In the genomic region with DNA sequence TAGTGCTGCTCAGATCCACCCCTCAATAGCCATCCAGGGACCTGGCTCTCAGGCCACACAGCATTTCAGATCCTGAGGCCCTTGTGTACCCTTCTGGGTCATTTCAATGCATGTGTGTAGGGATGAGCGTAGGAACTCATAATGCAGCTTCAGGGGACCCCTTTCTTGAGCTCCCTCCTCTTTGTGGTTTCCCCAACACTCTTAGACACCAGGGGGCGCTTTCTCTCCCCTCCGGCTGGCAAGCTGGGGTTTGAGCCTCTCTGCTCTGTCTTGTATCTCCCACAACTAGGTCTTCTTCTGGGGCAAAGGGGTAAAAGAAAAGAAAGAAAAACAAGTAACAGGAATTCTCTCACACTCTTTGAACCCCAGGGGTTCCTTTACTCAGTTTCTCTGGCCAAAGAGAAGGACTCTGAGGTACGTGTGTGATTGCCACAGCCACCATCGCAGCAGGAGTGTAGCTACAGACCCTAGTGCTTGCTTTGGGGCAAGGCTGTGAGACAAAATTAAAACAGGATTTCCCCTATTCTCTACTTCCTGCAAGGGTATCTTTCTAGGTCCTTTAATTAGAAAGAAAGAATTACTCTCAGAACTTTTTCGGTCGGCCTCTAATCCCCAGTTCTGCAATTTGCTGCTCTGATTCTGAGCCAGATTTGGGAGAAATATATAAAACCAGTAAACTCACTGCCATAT, we compare ENCODE assay signal across 9 cellular contexts. TPM values are rescaled to one million over a fixed set of nuclear protein-coding genes. Genes with fewer than 3 reads are reported as not detected.
DNase-seq lines count a peak whose midpoint lies in the region; ATAC-seq and TF ChIP-seq lines count a peak whose summit lies in the region.
"Had no signal": no experiment of that assay in that cellular context is flagged by ENCODE, and none has a peak within 500 bp of the region (broad histone marks: within the 10 kb centered on the region; RNA-seq: fewer than 3 reads in every experiment).

No MANE protein-coding gene starts in this region.

- no peak for TF ChIP-seq POLR2A in heart left ventricle (IDR thresholded peaks at IDR 0.05)

- CTCF ChIA-PET in CD4-positive, alpha-beta memory T cell (lab: Charles Lee; ENCODE audit: partially characterized antibody) = interaction anchor here (0.7 to 5.7 kb wide), 5 partner anchors 11 to 315 kb away, joined by 3 to 48 read pairs (median 4); no protein-coding TSS in a partner anchor

- WGBS in heart left ventricle, 4 donors = 60 to 69% (median 65%) methylated on average over 7 of the region's 7 CpGs

- peak in 4 of 5 donors; percentile 5 to 11 (median 7) for DNase-seq in CD4-positive, alpha-beta memory T cell
- DNase-seq in NCI-H774 (lab: John Stamatoyannopoulos, UW) (peak; percentile 23), heart left ventricle (peak in 4 of 5 donors; percentile 56 to 70 (median 61)), retinal pigment epithelial cell (ENCODE audit: low read depth) (no peak)
- DNase-seq in activated T-cell treated with anti-CD3 and anti-CD28 coated beads, Interleukin-2, amount 50 U/mL, for 4 hours = peak; percentile 16

- no peaks in the 10 kb centered on the region for H3K4me1 Mint-ChIP-seq in CD4-positive, alpha-beta memory T cell
- H3K4me1 Mint-ChIP-seq in activated T-cell treated with anti-CD3 and anti-CD28 coated beads, Interleukin-2, amount 50 U/mL, for 4 hours (ENCODE audit: low read depth) = peaks cover 6% of the 10 kb centered on the region
- H3K4me1 Mint-ChIP-seq in activated T-helper 17 cell treated with anti-CD3 and anti-CD28 coated beads, Interleukin-2, amount 50 U/mL, for 72 hours = peaks cover 5% of the 10 kb centered on the region
- H3K4me1 Mint-ChIP-seq: activated naive CD4-positive, alpha-beta T cell treated with anti-CD3 and anti-CD28 coated beads, Interleukin-2, amount 50 U/mL, for 24 hours had no signal

- no peak overlapping the region for H3K4me3 ChIP-seq in CD4-positive, alpha-beta memory T cell (ENCODE audit: low read length in 2 of 2)
- H3K4me3 ChIP-seq in heart left ventricle (no peak overlapping the region), retinal pigment epithelial cell (ENCODE audit: low read length) (no peak overlapping the region)

- H3K27me3 Mint-ChIP-seq in CD4-positive, alpha-beta memory T cell = peaks cover 0 to 5% of the 10 kb centered on the region in 2 donors
- H3K27me3 Mint-ChIP-seq in activated T-cell treated with anti-CD3 and anti-CD28 coated beads, Interleukin-2, amount 50 U/mL, for 4 hours (ENCODE audit: low read depth) = peaks cover 3% of the 10 kb centered on the region
- no peaks in the 10 kb centered on the region for H3K27me3 Mint-ChIP-seq in activated T-helper 17 cell treated with anti-CD3 and anti-CD28 coated beads, Interleukin-2, amount 50 U/mL, for 72 hours
- H3K27me3 Mint-ChIP-seq: activated naive CD4-positive, alpha-beta T cell treated with anti-CD3 and anti-CD28 coated beads, Interleukin-2, amount 50 U/mL, for 24 hours had no signal

- no peaks in the 10 kb centered on the region for H3K36me3 Mint-ChIP-seq in CD4-positive, alpha-beta memory T cell
- H3K36me3 Mint-ChIP-seq in activated T-cell treated with anti-CD3 and anti-CD28 coated beads, Interleukin-2, amount 50 U/mL, for 4 hours (ENCODE audit: insufficient read depth) = no peaks in the 10 kb centered on the region
- no peaks in the 10 kb centered on the region for H3K36me3 Mint-ChIP-seq in activated T-helper 17 cell treated with anti-CD3 and anti-CD28 coated beads, Interleukin-2, amount 50 U/mL, for 72 hours (ENCODE audit: low read depth)
- H3K36me3 Mint-ChIP-seq: activated naive CD4-positive, alpha-beta T cell treated with anti-CD3 and anti-CD28 coated beads, Interleukin-2, amount 50 U/mL, for 24 hours had no signal

- H3K27ac Mint-ChIP-seq in CD4-positive, alpha-beta memory T cell = no peak overlapping the region
- H3K27ac Mint-ChIP-seq in activated T-helper 17 cell treated with anti-CD3 and anti-CD28 coated beads, Interleukin-2, amount 50 U/mL, for 72 hours = no peak overlapping the region
- H3K27ac Mint-ChIP-seq: activated naive CD4-positive, alpha-beta T cell treated with anti-CD3 and anti-CD28 coated beads, Interleukin-2, amount 50 U/mL, for 24 hours had no signal

- intact Hi-C loops in CD4-positive, alpha-beta memory T cell (cut with micrococcal nuclease) = loop anchor here (1.0 kb wide), 1 partner anchor 312 kb away; no protein-coding TSS in a partner anchor
- intact Hi-C loops in heart left ventricle (cut with DNase I) = loop anchor here (1.0 to 10.0 kb wide), 5 partner anchors 94 to 310 kb away; no protein-coding TSS in a partner anchor

- POLR2A ChIA-PET in CD4-positive, alpha-beta memory T cell (lab: Charles Lee; ENCODE audit: partially characterized antibody) = no interaction called here

- H3K27ac ChIP-seq in CD4-positive, alpha-beta memory T cell (ENCODE audit: low read depth, low read length) = no peak overlapping the region
- no peak overlapping the region for H3K27ac ChIP-seq in heart left ventricle

- H3K36me3 ChIP-seq in CD4-positive, alpha-beta memory T cell (ENCODE audit: insufficient read depth, low read length) = no peaks in the 10 kb centered on the region
- H3K36me3 ChIP-seq in heart left ventricle = peaks cover 0 to 79% (median 23%) of the 10 kb centered on the region in 9 donors

- no peaks in the 10 kb centered on the region for H3K4me1 ChIP-seq in CD4-positive, alpha-beta memory T cell (ENCODE audit: insufficient read depth, low read length)
- H3K4me1 ChIP-seq in heart left ventricle = peaks cover 0 to 9% (median 3%) of the 10 kb centered on the region in 12 donors

- TF ChIP-seq CTCF in heart left ventricle (IDR thresholded peaks at IDR 0.05) = peak; percentile 65 to 88 (median 74)
- TF ChIP-seq CTCF in retinal pigment epithelial cell (conservative IDR thresholded peaks at IDR 0.05; ENCODE audit: low read depth, low read length) = peak; percentile 91

- no peaks in the 10 kb centered on the region for H3K9me3 Mint-ChIP-seq in CD4-positive, alpha-beta memory T cell
- H3K9me3 Mint-ChIP-seq in activated T-cell treated with anti-CD3 and anti-CD28 coated beads, Interleukin-2, amount 50 U/mL, for 4 hours = no peaks in the 10 kb centered on the region
- H3K9me3 Mint-ChIP-seq in activated T-helper 17 cell treated with anti-CD3 and anti-CD28 coated beads, Interleukin-2, amount 50 U/mL, for 72 hours = no peaks in the 10 kb centered on the region
- H3K9me3 Mint-ChIP-seq: activated naive CD4-positive, alpha-beta T cell treated with anti-CD3 and anti-CD28 coated beads, Interleukin-2, amount 50 U/mL, for 24 hours had no signal

- no peak overlapping the region for H3K4me3 Mint-ChIP-seq in CD4-positive, alpha-beta memory T cell
- no peak overlapping the region for H3K4me3 Mint-ChIP-seq in activated T-cell treated with anti-CD3 and anti-CD28 coated beads, Interleukin-2, amount 50 U/mL, for 4 hours
- H3K4me3 Mint-ChIP-seq in activated T-helper 17 cell treated with anti-CD3 and anti-CD28 coated beads, Interleukin-2, amount 50 U/mL, for 72 hours = no peak overlapping the region
- H3K4me3 Mint-ChIP-seq: activated naive CD4-positive, alpha-beta T cell treated with anti-CD3 and anti-CD28 coated beads, Interleukin-2, amount 50 U/mL, for 24 hours had no signal

- H3K27me3 ChIP-seq in CD4-positive, alpha-beta memory T cell (ENCODE audit: insufficient read depth, low read length) = no peaks in the 10 kb centered on the region
- no peaks in the 10 kb centered on the region for H3K27me3 ChIP-seq in heart left ventricle

- H3K9me3 ChIP-seq in CD4-positive, alpha-beta memory T cell (ENCODE audit: control insufficient read depth in 1 of 2, low read length in 2 of 2) = no peaks in the 10 kb centered on the region
- no peaks in the 10 kb centered on the region for H3K9me3 ChIP-seq in heart left ventricle

- ATAC-seq in GM19023 (IDR thresholded peaks at IDR 0.05; ENCODE audit: unreplicated experiment) (peak; percentile 90), HG03108 (IDR thresholded peaks at IDR 0.05; ENCODE audit: unreplicated experiment) (peak; percentile 76), heart left ventricle (peak in 3 of 4 donors; percentile 72 to 85 (median 79))
- no peak for ATAC-seq in activated T-cell treated with anti-CD3 and anti-CD28 coated beads, Interleukin-2, amount 50 U/mL, for 4 hours
- ATAC-seq in activated T-helper 17 cell treated with anti-CD3 and anti-CD28 coated beads, Interleukin-2, amount 50 U/mL, for 72 hours (replicated peaks) = no peak

RNA-seq across cellular contexts. Expression of a gene that starts 38.0 kb away (rescaled TPM):
- 1 to 10 TPM; 1.3 to 2.2 TPM for total RNA-seq in CD4-positive, alpha-beta memory T cell
- under 1 TPM; 0.36 to 0.48 TPM for polyA plus RNA-seq in CD4-positive, alpha-beta memory T cell
- total RNA-seq in activated T-cell treated with anti-CD3 and anti-CD28 coated beads, Interleukin-2, amount 50 U/mL, for 4 hours = under 1 TPM in 2 of 3 donors, not detected in 1; 0.37 to 0.98 TPM
- 1 to 10 TPM in 1 of 9 donors, under 1 TPM in 4, not detected in 4; 0.45 to 1.0 (median 0.66) TPM for total RNA-seq in heart left ventricle
- under 1 TPM; 0.10 to 0.61 TPM for polyA plus RNA-seq in heart left ventricle
- 1 to 10 TPM; 4.7 to 5.2 TPM for total RNA-seq in activated T-helper 17 cell treated with anti-CD3 and anti-CD28 coated beads, Interleukin-2, amount 50 U/mL, for 72 hours

Comparison
In these comparisons a context has a peak if more than half of its experiments do, and no peak if none do; other contexts are left out.
1. ATAC-seq: peak in GM19023 (single experiment), HG03108 (single experiment) and heart left ventricle (3 of 4); none in activated T-cell treated with anti-CD3 and anti-CD28 coated beads, Interleukin-2, amount 50 U/mL, for 4 hours (0 of 2) and activated T-helper 17 cell treated with anti-CD3 and anti-CD28 coated beads, Interleukin-2, amount 50 U/mL, for 72 hours (single experiment).